ENCODE assay signal across 8 cellular contexts in genomic region chr2:160427629-160428424, GRCh38.
DNase-seq lines count a peak whose midpoint lies in the region; ATAC-seq lines count a peak whose summit lies in the region.

No MANE protein-coding gene starts in this region.

- DNase-seq in A172 (ENCODE audit: low spot score) (peak; percentile 53), anterior cingulate cortex (lab: John Stamatoyannopoulos, UW) (no peak)
- peak; percentile 42 for DNase-seq in activated CD4-positive, alpha-beta T cell treated with anti-CD3 and anti-CD28 coated beads for 48 hours

- ATAC-seq in GM19397 (IDR thresholded peaks at IDR 0.05; ENCODE audit: unreplicated experiment) (peak; percentile 72), HG03571 (IDR thresholded peaks at IDR 0.05; ENCODE audit: unreplicated experiment) (peak; percentile 75), esophagus mucosa (peak; percentile 30), HG02970 (IDR thresholded peaks at IDR 0.05; ENCODE audit: low FRiP score, unreplicated experiment) (no peak)

- peak overlapping the region in 19 of 21 experiments; percentile 8 to 82 (median 61) for H3K27ac ChIP-seq in skin epidermis

- peak overlapping the region in 1 of 7 experiments; percentile 5 for H3K4me3 ChIP-seq in skin epidermis

Comparison
In these comparisons a context has a peak if more than half of its experiments do, and no peak if none do; other contexts are left out.
1. DNase-seq: peak in A172 (single experiment) and activated CD4-positive, alpha-beta T cell treated with anti-CD3 and anti-CD28 coated beads for 48 hours (single experiment); none in anterior cingulate cortex (0 of 58).